Comparison of ENCODE assay signal across 1 cellular context in genomic region chr4:121666091-121666679, GRCh38.
TF ChIP-seq lines count a peak whose summit lies in the region.

No MANE protein-coding gene starts in this region.

TF ChIP-seq in GM23338, 12 proteins besides CTCF, POLR2A, EP300 and RAD21 (continued from another document):
- TF ChIP-seq ZNF462 (CRISPR knock-in tag; IDR thresholded peaks at IDR 0.05) (no peak), JUNB (IDR thresholded peaks at IDR 0.05; ENCODE audit: unreplicated experiment) (no peak), STAT1 (IDR thresholded peaks at IDR 0.05; ENCODE audit: unreplicated experiment) (no peak)
